21 cellular contexts compared by ENCODE assay signal in the genomic region with DNA sequence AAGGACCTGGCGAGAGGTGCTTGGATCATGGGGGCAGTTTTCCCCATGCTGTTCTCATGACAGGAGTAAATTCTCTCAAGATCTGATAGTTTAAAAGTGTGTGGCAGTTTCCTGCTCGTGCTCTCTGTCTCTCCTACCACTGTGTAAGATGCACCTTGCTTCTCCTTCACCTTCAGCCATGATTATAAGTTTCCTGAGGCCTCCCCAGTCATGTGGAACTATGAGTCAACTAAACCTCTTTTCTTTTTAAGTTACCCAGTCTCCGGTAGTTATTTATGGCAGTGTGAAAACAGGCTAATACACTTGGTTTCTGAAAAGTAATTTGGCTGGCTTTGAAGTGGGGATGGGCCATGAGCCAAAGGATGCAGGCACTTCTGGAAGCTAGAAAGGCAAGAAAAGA.
A peak's percentile ranks its signal among the peaks of the same experiment; 100 is the strongest.
DNase-seq lines count a peak whose midpoint lies in the region; ATAC-seq and TF ChIP-seq lines count a peak whose summit lies in the region.
"Had no signal": no experiment of that assay in that cellular context is flagged by ENCODE, and none has a peak within 500 bp of the region (broad histone marks: within the 10 kb centered on the region; RNA-seq: fewer than 3 reads in every experiment).

No MANE protein-coding gene starts in this region.

- TF ChIP-seq POLR2A in HCT116 (IDR thresholded peaks at IDR 0.05; ENCODE audit: borderline replicate concordance, extremely low read depth, insufficient read depth, insufficient read length), result no peak

- POLR2A ChIA-PET in HCT116 (lab: Charles Lee), result no interaction called here

- peak; percentile 34 to 76 for ATAC-seq in activated naive CD4-positive, alpha-beta T cell treated with anti-CD3 and anti-CD28 coated beads, Interleukin-2, amount 50 U/mL, for 72 hours
- ATAC-seq in HCT116 (peak; percentile 63), left ventricle myocardium superior (no peak)
- peak; percentile 61 for ATAC-seq in activated naive CD8-positive, alpha-beta T cell treated with anti-CD3 and anti-CD28 coated beads, Interleukin-2, amount 50 U/mL, for 24 hours
- ATAC-seq: Right ventricle myocardium inferior had no signal

- no peak overlapping the region for H2AFZ ChIP-seq in HCT116 (ENCODE audit: low read depth, low read length, poor library complexity, severe bottlenecking)
- H2AFZ ChIP-seq: GM23248 had no signal

- no peak overlapping the region for H3K9ac ChIP-seq in HCT116 (ENCODE audit: low read length)
- H3K9ac ChIP-seq: GM23248 had no signal

- intact Hi-C loops in HCT116 (cut with micrococcal nuclease), result no loop called here
- intact Hi-C loops in left ventricle myocardium superior (cut with micrococcal nuclease), result no loop called here

- no peak for DNase-seq in activated naive CD4-positive, alpha-beta T cell treated with anti-CD3 and anti-CD28 coated beads, Interleukin-2, amount 50 U/mL, for 72 hours (ENCODE audit: low spot score in 2 of 2)
- DNase-seq in activated naive CD4-positive, alpha-beta T cell treated with anti-CD3 and anti-CD28 coated beads, Interleukin-2, amount 10 ng/mL, durations not matched to agents 7 days and 5 days, result no peak
- DNase-seq in HCT116 (ENCODE audit: low read depth, low spot score), result no peak
- no peak for DNase-seq in activated naive CD8-positive, alpha-beta T cell treated with anti-CD3 and anti-CD28 coated beads, Interleukin-2, amount 50 U/mL, for 24 hours
- no peak for DNase-seq in left ventricle myocardium superior
- no peak for DNase-seq in NCI-H226
- DNase-seq: ACHN; C1 segment of cervical spinal cord; Calu3; CD8-positive, alpha-beta memory T cell; DMS153; GM23248; HCEC 1CT; Karpas-422; NCI-H1694; NCI-H2081 treated with DMSO at 0.1 percent for 48 hours; NCI-H446 treated with DMSO at 0.1 percent for 48 hours; NCI-H526 treated with DMSO at 0.1 percent for 48 hours had no signal

- no peaks in the 10 kb centered on the region for H3K9me2 ChIP-seq in HCT116 (ENCODE audit: insufficient read depth)

- H3K36me3 ChIP-seq in HCT116 (ENCODE audit: control insufficient read depth in 1 of 2, insufficient read depth in 2 of 2, low read length in 2 of 2), result no peaks in the 10 kb centered on the region

- no peak overlapping the region for H3K4me3 Mint-ChIP-seq in activated naive CD4-positive, alpha-beta T cell treated with anti-CD3 and anti-CD28 coated beads, Interleukin-2, amount 10 ng/mL, durations not matched to agents 7 days and 5 days
- H3K4me3 Mint-ChIP-seq in activated naive CD8-positive, alpha-beta T cell treated with anti-CD3 and anti-CD28 coated beads, Interleukin-2, amount 50 U/mL, for 24 hours, result no peak overlapping the region
- peak overlapping the region; percentile 9 for H3K4me3 Mint-ChIP-seq in stimulated activated naive CD8-positive, alpha-beta T cell treated with anti-CD3 and anti-CD28 coated beads, Interleukin-15, Interleukin-2, amounts not matched to agents 100 ng/mL and 50 ng/mL, for 24 hours
- H3K4me3 Mint-ChIP-seq: CD8-positive, alpha-beta memory T cell; IgD-negative memory B cell had no signal

- peaks cover 0 to 5% of the 10 kb centered on the region in 2 donors for H3K9me3 Mint-ChIP-seq in activated naive CD4-positive, alpha-beta T cell treated with anti-CD3 and anti-CD28 coated beads, Interleukin-2, amount 50 U/mL, for 72 hours
- no peaks in the 10 kb centered on the region for H3K9me3 Mint-ChIP-seq in activated naive CD4-positive, alpha-beta T cell treated with anti-CD3 and anti-CD28 coated beads, Interleukin-2, amount 10 ng/mL, durations not matched to agents 7 days and 5 days
- H3K9me3 Mint-ChIP-seq in activated naive CD8-positive, alpha-beta T cell treated with anti-CD3 and anti-CD28 coated beads, Interleukin-2, amount 50 U/mL, for 24 hours, result peaks cover 4% of the 10 kb centered on the region
- no peaks in the 10 kb centered on the region for H3K9me3 Mint-ChIP-seq in stimulated activated naive CD8-positive, alpha-beta T cell treated with anti-CD3 and anti-CD28 coated beads, Interleukin-15, Interleukin-2, amounts not matched to agents 100 ng/mL and 50 ng/mL, for 24 hours
- H3K9me3 Mint-ChIP-seq: CD8-positive, alpha-beta memory T cell; IgD-negative memory B cell had no signal

- H3K9me3 ChIP-seq in HCT116 (ENCODE audit: control insufficient read depth in 1 of 2, insufficient read depth in 1 of 2, low read depth in 1 of 2, low read length in 2 of 2), result no peaks in the 10 kb centered on the region

- peaks cover 11 to 19% of the 10 kb centered on the region in 2 experiments for H3K4me1 ChIP-seq in HCT116 (ENCODE audit: control insufficient read depth in 1 of 2, insufficient read depth in 2 of 2, low read length in 2 of 2)

- H3K79me2 ChIP-seq in HCT116 (ENCODE audit: insufficient read depth, low read length), result no peaks in the 10 kb centered on the region

- RAD21 ChIA-PET in HCT116 (lab: Charles Lee; ENCODE audit: low non-redundant PET in 1 of 2, low total read pairs in 2 of 2, uncharacterized antibody in 2 of 2, unreplicated experiment in 2 of 2), result no interaction called here

- no peak overlapping the region for H3K4me3 ChIP-seq in HCT116 (replicated peaks in 1 of 2; ENCODE audit: low read depth in 1 of 2, low read length in 2 of 2)
- H3K4me3 ChIP-seq: GM23248 had no signal

- no peak for TF ChIP-seq CTCF in HCT116 (IDR thresholded peaks at IDR 0.05 in 2 of 3, conservative IDR thresholded peaks at IDR 0.05 in 1 of 3; ENCODE audit: borderline replicate concordance in 1 of 3, insufficient read depth in 1 of 3, low read depth in 2 of 3, low read length in 2 of 3)

- H3K4me2 ChIP-seq in HCT116 (ENCODE audit: low read length), result peak overlapping the region; percentile 5; the same call in 1 of the 2 replicates

- no peaks in the 10 kb centered on the region for H3K27me3 ChIP-seq in HCT116 (ENCODE audit: insufficient read depth, low read length)

- TF ChIP-seq RAD21 in HCT116 (IDR thresholded peaks at IDR 0.05; ENCODE audit: low read depth), result no peak

- peak overlapping the region; percentile 55 for H3K27ac ChIP-seq in HCT116 (ENCODE audit: low read depth, low read length)
- H3K27ac ChIP-seq: GM23248 had no signal

- H3K27me3 Mint-ChIP-seq in activated naive CD4-positive, alpha-beta T cell treated with anti-CD3 and anti-CD28 coated beads, Interleukin-2, amount 10 ng/mL, durations not matched to agents 7 days and 5 days, result no peaks in the 10 kb centered on the region
- no peaks in the 10 kb centered on the region for H3K27me3 Mint-ChIP-seq in activated naive CD8-positive, alpha-beta T cell treated with anti-CD3 and anti-CD28 coated beads, Interleukin-2, amount 50 U/mL, for 24 hours
- H3K27me3 Mint-ChIP-seq in stimulated activated naive CD8-positive, alpha-beta T cell treated with anti-CD3 and anti-CD28 coated beads, Interleukin-15, Interleukin-2, amounts not matched to agents 100 ng/mL and 50 ng/mL, for 24 hours, result no peaks in the 10 kb centered on the region
- H3K27me3 Mint-ChIP-seq: CD8-positive, alpha-beta memory T cell; IgD-negative memory B cell had no signal

- H3K36me3 Mint-ChIP-seq in activated naive CD4-positive, alpha-beta T cell treated with anti-CD3 and anti-CD28 coated beads, Interleukin-2, amount 50 U/mL, for 72 hours, result peaks cover 0 to 6% of the 10 kb centered on the region in 2 donors
- H3K36me3 Mint-ChIP-seq in activated naive CD4-positive, alpha-beta T cell treated with anti-CD3 and anti-CD28 coated beads, Interleukin-2, amount 10 ng/mL, durations not matched to agents 7 days and 5 days, result peaks cover 12% of the 10 kb centered on the region
- H3K36me3 Mint-ChIP-seq in activated naive CD8-positive, alpha-beta T cell treated with anti-CD3 and anti-CD28 coated beads, Interleukin-2, amount 50 U/mL, for 24 hours (ENCODE audit: low read depth), result peaks cover 19% of the 10 kb centered on the region
- H3K36me3 Mint-ChIP-seq in stimulated activated naive CD8-positive, alpha-beta T cell treated with anti-CD3 and anti-CD28 coated beads, Interleukin-15, Interleukin-2, amounts not matched to agents 100 ng/mL and 50 ng/mL, for 24 hours (ENCODE audit: low read depth), result peaks cover 21% of the 10 kb centered on the region

- H3K4me1 Mint-ChIP-seq in activated naive CD4-positive, alpha-beta T cell treated with anti-CD3 and anti-CD28 coated beads, Interleukin-2, amount 10 ng/mL, durations not matched to agents 7 days and 5 days, result peaks cover 4% of the 10 kb centered on the region
- peaks cover 7% of the 10 kb centered on the region for H3K4me1 Mint-ChIP-seq in activated naive CD8-positive, alpha-beta T cell treated with anti-CD3 and anti-CD28 coated beads, Interleukin-2, amount 50 U/mL, for 24 hours
- H3K4me1 Mint-ChIP-seq in stimulated activated naive CD8-positive, alpha-beta T cell treated with anti-CD3 and anti-CD28 coated beads, Interleukin-15, Interleukin-2, amounts not matched to agents 100 ng/mL and 50 ng/mL, for 24 hours (ENCODE audit: low read depth), result peaks cover 11% of the 10 kb centered on the region

- peak overlapping the region; percentile 36 to 48 for H3K27ac Mint-ChIP-seq in activated naive CD4-positive, alpha-beta T cell treated with anti-CD3 and anti-CD28 coated beads, Interleukin-2, amount 50 U/mL, for 72 hours
- no peak overlapping the region for H3K27ac Mint-ChIP-seq in activated naive CD4-positive, alpha-beta T cell treated with anti-CD3 and anti-CD28 coated beads, Interleukin-2, amount 10 ng/mL, durations not matched to agents 7 days and 5 days
- no peak overlapping the region for H3K27ac Mint-ChIP-seq in activated naive CD8-positive, alpha-beta T cell treated with anti-CD3 and anti-CD28 coated beads, Interleukin-2, amount 50 U/mL, for 24 hours
- H3K27ac Mint-ChIP-seq in stimulated activated naive CD8-positive, alpha-beta T cell treated with anti-CD3 and anti-CD28 coated beads, Interleukin-15, Interleukin-2, amounts not matched to agents 100 ng/mL and 50 ng/mL, for 24 hours, result peak overlapping the region; percentile 67

- H4K20me1 ChIP-seq in HCT116 (ENCODE audit: insufficient read depth), result no peaks in the 10 kb centered on the region

- no TSS peak for BruUV-seq in HCT116 (replicated peaks; lab: Mats Ljungman, UMichigan)

- CTCF ChIA-PET in activated naive CD4-positive, alpha-beta T cell treated with anti-CD3 and anti-CD28 coated beads, Interleukin-2, amount 10 ng/mL, durations not matched to agents 7 days and 5 days (lab: Charles Lee), result interaction anchor here (0.6 kb wide), 1 partner anchor 109 kb away, joined by 3 read pairs; no protein-coding TSS in a partner anchor
- CTCF ChIA-PET in HCT116 (lab: Charles Lee), result no interaction called here

TF ChIP-seq in HCT116, 20 proteins besides CTCF, POLR2A, EP300 and RAD21:
- TF ChIP-seq TCF7L2 (IDR thresholded peaks at IDR 0.05; ENCODE audit: borderline replicate concordance, extremely low read depth, insufficient read depth, insufficient read length), result peak; percentile 77
- TF ChIP-seq CBX3 (IDR thresholded peaks at IDR 0.05; ENCODE audit: low read depth), result no peak
- no peak for TF ChIP-seq JUND (IDR thresholded peaks at IDR 0.05)

Comparison
In these comparisons a context has a peak if more than half of its experiments do, and no peak if none do; other contexts are left out.
1. H3K27ac Mint-ChIP-seq: peak in activated naive CD4-positive, alpha-beta T cell treated with anti-CD3 and anti-CD28 coated beads, Interleukin-2, amount 50 U/mL, for 72 hours (2 of 2) and stimulated activated naive CD8-positive, alpha-beta T cell treated with anti-CD3 and anti-CD28 coated beads, Interleukin-15, Interleukin-2, amounts not matched to agents 100 ng/mL and 50 ng/mL, for 24 hours (single experiment); none in activated naive CD4-positive, alpha-beta T cell treated with anti-CD3 and anti-CD28 coated beads, Interleukin-2, amount 10 ng/mL, durations not matched to agents 7 days and 5 days (single experiment) and activated naive CD8-positive, alpha-beta T cell treated with anti-CD3 and anti-CD28 coated beads, Interleukin-2, amount 50 U/mL, for 24 hours (single experiment).